24 cellular contexts compared by ENCODE assay signal in the genomic region with DNA sequence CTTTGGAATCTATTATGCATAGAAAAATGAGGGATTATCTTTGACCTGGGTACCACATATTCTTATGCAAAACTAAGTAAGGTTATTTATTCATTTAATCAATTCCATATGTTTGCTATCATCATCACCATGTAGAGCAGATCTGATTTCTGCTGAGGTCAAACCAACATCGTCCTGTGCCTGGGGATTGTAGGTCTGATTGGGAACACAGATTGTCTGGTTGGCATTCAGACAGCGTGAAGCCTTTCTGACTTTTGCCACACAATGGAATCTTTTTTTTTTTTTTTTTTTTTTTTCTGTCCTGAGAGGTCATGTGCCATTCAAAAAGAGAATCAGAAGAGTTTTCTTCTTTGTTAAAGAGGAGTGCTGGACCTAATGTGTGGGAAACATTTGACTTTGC.
"Had no signal": no experiment of that assay in that cellular context is flagged by ENCODE, and none has a peak within 500 bp of the region (broad histone marks: within the 10 kb centered on the region; RNA-seq: fewer than 3 reads in every experiment).

No MANE protein-coding gene starts in this region.

- DNase-seq: colonic mucosa; cortex of kidney; dermis blood vessel endothelial cell; dorsolateral prefrontal cortex; effector CD4-positive, alpha-beta T cell; effector CD8-positive, alpha-beta T cell; effector memory CD4-positive, alpha-beta T cell; effector memory CD8-positive, alpha-beta T cell; endodermal cell; erythroblast; esophagus squamous epithelium; foreskin keratinocyte; foreskin melanocyte; gastrocnemius medialis; glutamatergic neuron; head of caudate nucleus; heart left ventricle; heart right ventricle had no signal

- H3K36me3 ChIP-seq: colonic mucosa, esophagus muscularis mucosa, esophagus squamous epithelium, gastrocnemius medialis, gastroesophageal sphincter, heart left ventricle, heart right ventricle had no signal

- H3K79me2 ChIP-seq: hepatocyte had no signal

- H3K4me3 ChIP-seq: colonic mucosa, coronary artery, dorsolateral prefrontal cortex, esophagus muscularis mucosa, esophagus squamous epithelium, gastrocnemius medialis, gastroesophageal sphincter, heart left ventricle, heart right ventricle, hepatocyte had no signal

- H3K9me3 ChIP-seq: colonic mucosa, esophagus muscularis mucosa, esophagus squamous epithelium, gastrocnemius medialis, gastroesophageal sphincter, heart left ventricle, heart right ventricle had no signal

- H3K4me1 ChIP-seq: colonic mucosa, esophagus muscularis mucosa, esophagus squamous epithelium, foreskin keratinocyte, gastrocnemius medialis, gastroesophageal sphincter, heart left ventricle, heart right ventricle had no signal

- H3K27me3 ChIP-seq: colonic mucosa had no signal

- H3K27ac ChIP-seq: colonic mucosa, coronary artery, dorsolateral prefrontal cortex, epithelial cell of prostate, esophagus muscularis mucosa, esophagus squamous epithelium, foreskin keratinocyte, gastrocnemius medialis, gastroesophageal sphincter, heart left ventricle, heart right ventricle, hepatocyte had no signal

- ATAC-seq: effector memory CD8-positive, alpha-beta T cell; esophagus mucosa; foreskin keratinocyte; gastrocnemius medialis; gastroesophageal sphincter; heart left ventricle; heart right ventricle had no signal

- H2AFZ ChIP-seq: hepatocyte had no signal

- H3K4me2 ChIP-seq: hepatocyte had no signal
